Comparison of ENCODE assay signal across 11 cellular contexts in genomic region chr5:151750121-151750520, GRCh38. TPM values are rescaled to one million over a fixed set of nuclear protein-coding genes. Genes with fewer than 3 reads are reported as not detected.
A peak's percentile ranks its signal among the peaks of the same experiment; 100 is the strongest.
DNase-seq lines count a peak whose midpoint lies in the region; ATAC-seq and TF ChIP-seq lines count a peak whose summit lies in the region.
"Had no signal": no experiment of that assay in that cellular context is flagged by ENCODE, and none has a peak within 500 bp of the region (broad histone marks: within the 10 kb centered on the region; RNA-seq: fewer than 3 reads in every experiment).

No MANE protein-coding gene starts in this region.

- H3K36me3 Mint-ChIP-seq in activated naive CD4-positive, alpha-beta T cell treated with anti-CD3 and anti-CD28 coated beads, Interleukin-2, amount 50 U/mL, for 24 hours = peaks cover 9% of the 10 kb centered on the region
- H3K36me3 Mint-ChIP-seq in activated naive CD8-positive, alpha-beta T cell = peaks cover 4% of the 10 kb centered on the region
- H3K36me3 Mint-ChIP-seq in memory B cell = peaks cover 6% of the 10 kb centered on the region

- peaks cover 0 to 15% (median 7%) of the 10 kb centered on the region in 4 donors for H3K36me3 ChIP-seq in upper lobe of left lung

- TF ChIP-seq CTCF in upper lobe of left lung (IDR thresholded peaks at IDR 0.05) = no peak

- H3K9me3 ChIP-seq in upper lobe of left lung = no peaks in the 10 kb centered on the region

- H3K9me3 Mint-ChIP-seq in activated naive CD4-positive, alpha-beta T cell treated with anti-CD3 and anti-CD28 coated beads, Interleukin-2, amount 50 U/mL, for 24 hours = no peaks in the 10 kb centered on the region
- no peaks in the 10 kb centered on the region for H3K9me3 Mint-ChIP-seq in activated naive CD8-positive, alpha-beta T cell (ENCODE audit: low read depth)
- H3K9me3 Mint-ChIP-seq in memory B cell = no peaks in the 10 kb centered on the region
- H3K9me3 Mint-ChIP-seq: nephron progenitor cell had no signal

- no peaks in the 10 kb centered on the region for H3K27me3 Mint-ChIP-seq in activated naive CD4-positive, alpha-beta T cell treated with anti-CD3 and anti-CD28 coated beads, Interleukin-2, amount 50 U/mL, for 24 hours
- no peaks in the 10 kb centered on the region for H3K27me3 Mint-ChIP-seq in activated naive CD8-positive, alpha-beta T cell
- H3K27me3 Mint-ChIP-seq in memory B cell = no peaks in the 10 kb centered on the region

- peak overlapping the region in 3 of 4 donors; percentile 35 to 49 (median 44) for H3K27ac ChIP-seq in upper lobe of left lung
- H3K27ac ChIP-seq: VCaP had no signal

- peaks cover 6 to 21% (median 17%) of the 10 kb centered on the region in 4 donors for H3K4me1 ChIP-seq in upper lobe of left lung

- no peaks in the 10 kb centered on the region for H3K27me3 ChIP-seq in upper lobe of left lung

- no peak for DNase-seq in activated naive CD4-positive, alpha-beta T cell (lab: John Stamatoyannopoulos, UW)
- DNase-seq in memory B cell (ENCODE audit: low spot score in 2 of 2) (no peak), upper lobe of left lung (no peak), SW480 (ENCODE audit: low spot score) (no peak)
- DNase-seq in stimulated activated CD4-positive, alpha-beta T cell treated with anti-CD3 and anti-CD28 coated beads, Interleukin-4, amount 100 ng/mL, for 24 hours = no peak
- DNase-seq: NCI-H524 treated with DMSO at 0.1 percent for 48 hours, nephron progenitor cell had no signal

- ATAC-seq in memory B cell (ENCODE audit: low read depth) (no peak), upper lobe of left lung (ENCODE audit: low FRiP score in 2 of 2) (no peak), GM18867 (IDR thresholded peaks at IDR 0.05; ENCODE audit: unreplicated experiment) (no peak)

- no peak overlapping the region for H3K27ac Mint-ChIP-seq in activated naive CD4-positive, alpha-beta T cell treated with anti-CD3 and anti-CD28 coated beads, Interleukin-2, amount 50 U/mL, for 24 hours
- H3K27ac Mint-ChIP-seq in activated naive CD8-positive, alpha-beta T cell = peak overlapping the region; percentile 75
- H3K27ac Mint-ChIP-seq in memory B cell = peak overlapping the region; percentile 94
- H3K27ac Mint-ChIP-seq: nephron progenitor cell had no signal

- WGBS in upper lobe of left lung, 2 donors = 89 to 94% methylated on average over 4 of the region's 4 CpGs

- peaks cover 49% of the 10 kb centered on the region for H3K4me1 Mint-ChIP-seq in activated naive CD4-positive, alpha-beta T cell treated with anti-CD3 and anti-CD28 coated beads, Interleukin-2, amount 50 U/mL, for 24 hours
- peaks cover 39% of the 10 kb centered on the region for H3K4me1 Mint-ChIP-seq in activated naive CD8-positive, alpha-beta T cell (ENCODE audit: low read depth)
- peaks cover 17% of the 10 kb centered on the region for H3K4me1 Mint-ChIP-seq in memory B cell

- H3K4me3 Mint-ChIP-seq in activated naive CD4-positive, alpha-beta T cell treated with anti-CD3 and anti-CD28 coated beads, Interleukin-2, amount 50 U/mL, for 24 hours = peak overlapping the region; percentile 23
- H3K4me3 Mint-ChIP-seq in activated naive CD8-positive, alpha-beta T cell = no peak overlapping the region
- no peak overlapping the region for H3K4me3 Mint-ChIP-seq in memory B cell
- H3K4me3 Mint-ChIP-seq: nephron progenitor cell had no signal

- no peak overlapping the region for H3K4me3 ChIP-seq in upper lobe of left lung

- TF ChIP-seq EP300 in upper lobe of left lung (IDR thresholded peaks at IDR 0.05) = no peak

- TF ChIP-seq POLR2A in upper lobe of left lung (IDR thresholded peaks at IDR 0.05) = no peak

RNA-seq across cellular contexts. Expression of gene ATOX1, which starts 8.3 kb away (rescaled TPM):
- total RNA-seq in upper lobe of left lung = 10 to 100 TPM; 57.6 to 87.0 (median 66.9) TPM

RNA-seq across cellular contexts. Expression of gene G3BP1, which starts 21.6 kb away (rescaled TPM):
- total RNA-seq in upper lobe of left lung = 100 to 1,000 TPM in 2 of 6 donors, 10 to 100 TPM in 4; 40.9 to 169 (median 81.6) TPM
